Comparison of ENCODE assay signal across 1 cellular context in the genomic region with DNA sequence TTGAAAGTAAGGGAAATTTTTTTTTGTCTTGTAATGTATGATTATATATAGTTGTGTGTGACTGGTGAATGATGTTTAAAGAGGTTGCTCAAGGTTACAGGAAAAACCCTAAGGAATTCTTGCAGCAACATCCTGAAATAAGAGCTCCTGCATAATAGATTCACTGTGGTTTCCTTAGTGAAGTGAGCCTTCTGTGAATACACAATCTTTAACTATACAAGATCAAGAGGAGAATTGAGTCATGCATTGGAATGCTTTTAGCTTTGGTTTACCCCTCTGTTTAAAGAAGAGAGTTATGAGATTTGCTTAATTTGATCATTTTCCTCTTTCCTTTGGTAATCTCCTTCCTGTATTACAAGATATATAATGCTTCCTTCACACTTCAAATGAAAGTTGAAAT.
TF ChIP-seq lines count a peak whose summit lies in the region.

No MANE protein-coding gene starts in this region.

TF ChIP-seq in GM23338, 12 proteins besides CTCF, POLR2A, EP300 and RAD21 (continued from another document):
- TF ChIP-seq, protein P1, sequence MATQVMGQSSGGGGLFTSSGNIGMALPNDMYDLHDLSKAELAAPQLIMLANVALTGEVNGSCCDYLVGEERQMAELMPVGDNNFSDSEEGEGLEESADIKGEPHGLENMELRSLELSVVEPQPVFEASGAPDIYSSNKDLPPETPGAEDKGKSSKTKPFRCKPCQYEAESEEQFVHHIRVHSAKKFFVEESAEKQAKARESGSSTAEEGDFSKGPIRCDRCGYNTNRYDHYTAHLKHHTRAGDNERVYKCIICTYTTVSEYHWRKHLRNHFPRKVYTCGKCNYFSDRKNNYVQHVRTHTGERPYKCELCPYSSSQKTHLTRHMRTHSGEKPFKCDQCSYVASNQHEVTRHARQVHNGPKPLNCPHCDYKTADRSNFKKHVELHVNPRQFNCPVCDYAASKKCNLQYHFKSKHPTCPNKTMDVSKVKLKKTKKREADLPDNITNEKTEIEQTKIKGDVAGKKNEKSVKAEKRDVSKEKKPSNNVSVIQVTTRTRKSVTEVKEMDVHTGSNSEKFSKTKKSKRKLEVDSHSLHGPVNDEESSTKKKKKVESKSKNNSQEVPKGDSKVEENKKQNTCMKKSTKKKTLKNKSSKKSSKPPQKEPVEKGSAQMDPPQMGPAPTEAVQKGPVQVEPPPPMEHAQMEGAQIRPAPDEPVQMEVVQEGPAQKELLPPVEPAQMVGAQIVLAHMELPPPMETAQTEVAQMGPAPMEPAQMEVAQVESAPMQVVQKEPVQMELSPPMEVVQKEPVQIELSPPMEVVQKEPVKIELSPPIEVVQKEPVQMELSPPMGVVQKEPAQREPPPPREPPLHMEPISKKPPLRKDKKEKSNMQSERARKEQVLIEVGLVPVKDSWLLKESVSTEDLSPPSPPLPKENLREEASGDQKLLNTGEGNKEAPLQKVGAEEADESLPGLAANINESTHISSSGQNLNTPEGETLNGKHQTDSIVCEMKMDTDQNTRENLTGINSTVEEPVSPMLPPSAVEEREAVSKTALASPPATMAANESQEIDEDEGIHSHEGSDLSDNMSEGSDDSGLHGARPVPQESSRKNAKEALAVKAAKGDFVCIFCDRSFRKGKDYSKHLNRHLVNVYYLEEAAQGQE (IDR thresholded peaks at IDR 0.05; ENCODE audit: unreplicated experiment) = no peak
- TF ChIP-seq JUNB (IDR thresholded peaks at IDR 0.05; ENCODE audit: unreplicated experiment) = no peak
